18 cellular contexts compared by ENCODE assay signal in the genomic region with DNA sequence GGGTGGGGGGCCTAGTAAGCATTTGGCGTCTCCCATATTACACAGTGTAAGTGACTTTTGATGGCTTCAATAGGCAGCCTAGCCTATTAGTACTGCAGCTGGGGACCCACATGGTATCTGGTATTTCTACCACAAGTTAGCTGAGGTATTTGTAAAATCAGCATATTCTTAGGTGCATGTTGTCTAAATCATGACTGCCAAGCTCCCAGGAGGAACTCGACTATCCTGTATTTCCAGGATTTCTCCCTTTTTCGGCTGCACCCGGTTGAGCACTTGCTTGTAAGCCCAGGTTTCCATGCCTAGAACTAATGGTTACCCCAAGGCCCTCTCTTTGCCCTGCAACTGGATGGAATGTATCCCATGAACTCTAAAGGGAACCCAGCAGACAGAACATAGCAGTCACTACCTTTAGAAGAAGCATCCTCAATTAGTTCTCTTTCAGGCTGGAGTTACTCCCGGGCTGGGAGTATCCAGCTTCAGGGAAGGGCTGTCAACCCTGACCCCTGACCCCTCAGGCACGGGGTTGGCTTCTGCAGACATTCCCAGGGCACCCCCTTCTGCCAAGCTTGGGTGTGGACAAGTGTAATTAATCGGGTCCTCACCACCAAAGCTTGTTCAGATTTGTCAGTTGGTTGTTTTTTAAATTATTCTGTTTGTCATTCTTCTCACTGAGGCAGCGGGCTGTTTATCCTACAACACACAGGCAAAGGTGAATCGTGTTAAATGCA.
A peak's percentile ranks its signal among the peaks of the same experiment; 100 is the strongest.
DNase-seq lines count a peak whose midpoint lies in the region; TF ChIP-seq lines count a peak whose summit lies in the region.
"Had no signal": no experiment of that assay in that cellular context is flagged by ENCODE, and none has a peak within 500 bp of the region (broad histone marks: within the 10 kb centered on the region; RNA-seq: fewer than 3 reads in every experiment).

No MANE protein-coding gene starts in this region.

- no peaks in the 10 kb centered on the region for H3K36me3 ChIP-seq in hepatocyte (replicated peaks; ENCODE audit: insufficient read depth, low read depth)
- no peaks in the 10 kb centered on the region for H3K36me3 ChIP-seq in parathyroid adenoma (ENCODE audit: control insufficient read depth, insufficient read depth, low read length)
- H3K36me3 ChIP-seq: colonic mucosa, thoracic aorta had no signal

- H3K14ac ChIP-seq in H9 (ENCODE audit: insufficient read depth, low read length), result no peak overlapping the region

- H3K27me3 ChIP-seq in H9 (ENCODE audit: insufficient read depth, low read length) (no peaks in the 10 kb centered on the region), hepatocyte (no peaks in the 10 kb centered on the region), parathyroid adenoma (ENCODE audit: control insufficient read depth, insufficient read depth, low read length) (no peaks in the 10 kb centered on the region)
- H3K27me3 ChIP-seq: colonic mucosa had no signal

- H3K4me3 ChIP-seq in hepatocyte (no peak overlapping the region), parathyroid adenoma (ENCODE audit: low read depth, low read length) (no peak overlapping the region)
- H3K4me3 ChIP-seq: colonic mucosa, thoracic aorta had no signal

- H4K91ac ChIP-seq in H9 (ENCODE audit: insufficient read length, low read depth, low read length), result no peak overlapping the region

- H3K9me3 ChIP-seq in H9 (ENCODE audit: control insufficient read depth, low read depth, low read length), result no peaks in the 10 kb centered on the region
- H3K9me3 ChIP-seq in hepatocyte (ENCODE audit: low read depth), result no peaks in the 10 kb centered on the region
- H3K9me3 ChIP-seq in parathyroid adenoma (ENCODE audit: control insufficient read depth, low read length), result no peaks in the 10 kb centered on the region
- H3K9me3 ChIP-seq: colonic mucosa, thoracic aorta had no signal

- 100% methylated on average over 1 of the region's 9 CpGs for WGBS in H9 (ENCODE audit: extremely low coverage, insufficient read length, low lambda C conversion rate)
- WGBS in hepatocyte (ENCODE audit: low lambda C conversion rate, missing lambda C conversion rate), result 73% methylated on average over 9 of the region's 9 CpGs

- H3K4me2 ChIP-seq in H9 (ENCODE audit: insufficient read depth, insufficient read length, low read length), result no peak overlapping the region
- H3K4me2 ChIP-seq in hepatocyte, result no peak overlapping the region
- no peak overlapping the region for H3K4me2 ChIP-seq in parathyroid adenoma (ENCODE audit: low read length)

- no peak overlapping the region for H4K5ac ChIP-seq in H9 (ENCODE audit: insufficient read length, low read depth, low read length)

- H4K8ac ChIP-seq in H9 (replicated peaks; ENCODE audit: insufficient read length, low read depth, low read length), result no peak overlapping the region

- no peak overlapping the region for H3T11ph ChIP-seq in H9 (ENCODE audit: low read length)

- H3K4me1 ChIP-seq in H9 (ENCODE audit: insufficient read depth, low read length) (peaks cover 7% of the 10 kb centered on the region; the same call in 1 of the 2 replicates), hepatocyte (ENCODE audit: insufficient read depth) (peaks cover 8% of the 10 kb centered on the region), parathyroid adenoma (peaks cover 18% of the 10 kb centered on the region)
- H3K4me1 ChIP-seq: colonic mucosa had no signal

- no peaks in the 10 kb centered on the region for H3K79me2 ChIP-seq in H9 (ENCODE audit: insufficient read depth, low read length)
- H3K79me2 ChIP-seq in hepatocyte, result no peaks in the 10 kb centered on the region
- no peaks in the 10 kb centered on the region for H3K79me2 ChIP-seq in parathyroid adenoma

- H2BK12ac ChIP-seq in H9 (ENCODE audit: insufficient read length, low read depth, low read length), result no peak overlapping the region

- DNase-seq in H9 (no peak), hepatocyte (ENCODE audit: low spot score) (no peak), AG08396 (ENCODE audit: low spot score) (no peak), RKO (ENCODE audit: low spot score) (no peak), cardiac septum (ENCODE audit: low spot score) (no peak), dedifferentiated amniotic fluid mesenchymal stem cell (ENCODE audit: extremely low spot score) (no peak)
- DNase-seq: activated CD8-positive, alpha-beta T cell treated with anti-CD3 and anti-CD28 coated beads for 36 hours; activated T-cell treated with anti-CD3 and anti-CD28 coated beads, Interleukin-2, amount 50 U/mL, for 24 hours; CD4-positive, alpha-beta memory T cell; colonic mucosa; DMS79; naive thymus-derived CD4-positive, alpha-beta T cell; NCI-H446 treated with DMSO at 0.1 percent for 48 hours had no signal

- H3K18ac ChIP-seq in H9 (ENCODE audit: insufficient read length, low read depth, low read length), result peak overlapping the region; percentile 49

- H3K27ac ChIP-seq in H9 (ENCODE audit: insufficient read length, low read depth, low read length) (no peak overlapping the region), hepatocyte (peak overlapping the region; percentile 1), parathyroid adenoma (peak overlapping the region; percentile 40)
- H3K27ac ChIP-seq: colonic mucosa, thoracic aorta, VCaP had no signal

- no peaks in the 10 kb centered on the region for H3K27me3 Mint-ChIP-seq in H9 (ENCODE audit: low read depth)
- H3K27me3 Mint-ChIP-seq in brain, result no peaks in the 10 kb centered on the region
- H3K27me3 Mint-ChIP-seq: activated CD8-positive, alpha-beta T cell treated with anti-CD3 and anti-CD28 coated beads for 36 hours; activated naive CD4-positive, alpha-beta T cell treated with anti-CD3 and anti-CD28 coated beads, Interleukin-2, amount 50 U/mL, for 24 hours; activated T-cell treated with anti-CD3 and anti-CD28 coated beads, Interleukin-2, amount 50 U/mL, for 24 hours; CD4-positive, alpha-beta memory T cell had no signal

- H3K4me3 Mint-ChIP-seq in H9 (no peak overlapping the region; a peak in 1 of 5 replicates), brain (peak overlapping the region in 1 of 5 experiments; percentile 24)
- H3K4me3 Mint-ChIP-seq: activated CD8-positive, alpha-beta T cell treated with anti-CD3 and anti-CD28 coated beads for 36 hours; activated naive CD4-positive, alpha-beta T cell treated with anti-CD3 and anti-CD28 coated beads, Interleukin-2, amount 50 U/mL, for 24 hours; activated T-cell treated with anti-CD3 and anti-CD28 coated beads, Interleukin-2, amount 50 U/mL, for 24 hours; CD4-positive, alpha-beta memory T cell; naive thymus-derived CD4-positive, alpha-beta T cell had no signal

- H3K9ac ChIP-seq in H9 (ENCODE audit: extremely low read depth, insufficient read length, low read length) (no peak overlapping the region), parathyroid adenoma (no peak overlapping the region)

- peak overlapping the region; percentile 54 for H2AFZ ChIP-seq in H9 (ENCODE audit: low read length)
- H2AFZ ChIP-seq in hepatocyte, result no peak overlapping the region
- peak overlapping the region; percentile 59 for H2AFZ ChIP-seq in parathyroid adenoma

- H3K36me3 Mint-ChIP-seq in H9 (ENCODE audit: insufficient read depth in 1 of 3, low read depth in 3 of 3) (no peaks in the 10 kb centered on the region), brain (no peaks in the 10 kb centered on the region)
- H3K36me3 Mint-ChIP-seq: activated naive CD4-positive, alpha-beta T cell treated with anti-CD3 and anti-CD28 coated beads, Interleukin-2, amount 50 U/mL, for 24 hours; CD4-positive, alpha-beta memory T cell; naive thymus-derived CD4-positive, alpha-beta T cell had no signal

- peak overlapping the region in 2 of 3 experiments; percentile 81 to 83; a peak in 4 of 7 replicates for H3K27ac Mint-ChIP-seq in H9
- peak overlapping the region in 3 of 5 experiments; percentile 51 to 89 (median 69) for H3K27ac Mint-ChIP-seq in brain
- H3K27ac Mint-ChIP-seq: activated CD8-positive, alpha-beta T cell treated with anti-CD3 and anti-CD28 coated beads for 36 hours; activated naive CD4-positive, alpha-beta T cell treated with anti-CD3 and anti-CD28 coated beads, Interleukin-2, amount 50 U/mL, for 24 hours; activated T-cell treated with anti-CD3 and anti-CD28 coated beads, Interleukin-2, amount 50 U/mL, for 24 hours; CD4-positive, alpha-beta memory T cell; naive thymus-derived CD4-positive, alpha-beta T cell had no signal

- H3K9me3 Mint-ChIP-seq in H9, result no peaks in the 10 kb centered on the region
- H3K9me3 Mint-ChIP-seq in brain, result no peaks in the 10 kb centered on the region
- H3K9me3 Mint-ChIP-seq: activated CD8-positive, alpha-beta T cell treated with anti-CD3 and anti-CD28 coated beads for 36 hours; activated naive CD4-positive, alpha-beta T cell treated with anti-CD3 and anti-CD28 coated beads, Interleukin-2, amount 50 U/mL, for 24 hours; activated T-cell treated with anti-CD3 and anti-CD28 coated beads, Interleukin-2, amount 50 U/mL, for 24 hours; CD4-positive, alpha-beta memory T cell; naive thymus-derived CD4-positive, alpha-beta T cell had no signal

- H2BK15ac ChIP-seq in H9 (ENCODE audit: low read depth, low read length), result no peak overlapping the region

- H3K79me1 ChIP-seq in H9 (ENCODE audit: insufficient read depth, low read depth, low read length, poor library complexity, severe bottlenecking), result no peaks in the 10 kb centered on the region

- H2BK120ac ChIP-seq in H9 (ENCODE audit: low read depth, low read length, poor library complexity, severe bottlenecking), result no peak overlapping the region

- no peaks in the 10 kb centered on the region for H3K23me2 ChIP-seq in H9 (ENCODE audit: insufficient read length, low read depth, low read length, poor library complexity, severe bottlenecking)

- no peak overlapping the region for H3K4ac ChIP-seq in H9 (ENCODE audit: low read depth, low read length)

- H3K23ac ChIP-seq in H9 (ENCODE audit: insufficient read length, low read depth, low read length), result no peak overlapping the region

- no peak overlapping the region for H2AK5ac ChIP-seq in H9 (ENCODE audit: insufficient read length, low read length)

- no peak overlapping the region for H2BK20ac ChIP-seq in H9 (ENCODE audit: low read depth, low read length, poor library complexity, severe bottlenecking)

- 0 out of 3 replicates have a peak, but pooled peaks have one; percentile 17 for TF ChIP-seq CTCF in H9 (conservative IDR thresholded peaks at IDR 0.05)
- TF ChIP-seq CTCF in brain (conservative IDR thresholded peaks at IDR 0.05), result no peak
- no peak for TF ChIP-seq CTCF in hepatocyte (IDR thresholded peaks at IDR 0.05; ENCODE audit: poor library complexity)
- TF ChIP-seq CTCF in parathyroid adenoma (IDR thresholded peaks at IDR 0.05), result no peak

- H2BK5ac ChIP-seq in H9 (ENCODE audit: insufficient read length, low read length), result peak overlapping the region; percentile 33

- intact Hi-C loops in cardiac septum (cut with DNase I), result no loop called here

- no peaks in the 10 kb centered on the region for H3K9me2 ChIP-seq in hepatocyte (replicated peaks; ENCODE audit: insufficient read depth)

- no peaks in the 10 kb centered on the region for H4K20me1 ChIP-seq in H9 (ENCODE audit: control insufficient read depth, insufficient read depth, insufficient read length)
- H4K20me1 ChIP-seq in hepatocyte (ENCODE audit: insufficient read depth, poor library complexity, severe bottlenecking), result no peaks in the 10 kb centered on the region

- H3K4me1 Mint-ChIP-seq in H9 (peaks cover 19 to 21% of the 10 kb centered on the region in 2 experiments), brain (peaks cover 24% of the 10 kb centered on the region)
- H3K4me1 Mint-ChIP-seq: activated naive CD4-positive, alpha-beta T cell treated with anti-CD3 and anti-CD28 coated beads, Interleukin-2, amount 50 U/mL, for 24 hours; CD4-positive, alpha-beta memory T cell; naive thymus-derived CD4-positive, alpha-beta T cell had no signal

- no peak overlapping the region for H3K56ac ChIP-seq in H9 (ENCODE audit: insufficient read length, low read depth, low read length)
